25 cellular contexts compared by ENCODE assay signal in genomic region chr4:30153427-30153826, GRCh38.
"Had no signal": no experiment of that assay in that cellular context is flagged by ENCODE, and none has a peak within 500 bp of the region (broad histone marks: within the 10 kb centered on the region; RNA-seq: fewer than 3 reads in every experiment).

No MANE protein-coding gene starts in this region.

- H3K4me2 ChIP-seq: neural progenitor cell had no signal

- H3K36me3 ChIP-seq: heart right ventricle, left ventricle myocardium inferior, neural progenitor cell, ovary, prostate gland, tibial nerve, vagina had no signal

- DNase-seq: heart right ventricle; hippocampal formation; immature natural killer cell; left ventricle myocardium inferior; mesendoderm; naive B cell; natural killer cell; nephron progenitor cell; ovary; retina; right cardiac atrium; stimulated activated CD4-positive, alpha-beta T cell treated with anti-CD3 and anti-CD28 coated beads, Interleukin-4, amount 100 ng/mL, for 24 hours; stimulated activated naive CD4-positive, alpha-beta T cell treated with Interleukin-2 at 50 U/mL for 16 hours; stimulated activated naive CD8-positive, alpha-beta T cell treated with anti-CD3 and anti-CD28 coated beads, Interleukin-15, amount 100 ng/mL, for 72 hours; substantia nigra had no signal

- H3K27ac Mint-ChIP-seq: immature natural killer cell; mesothelial cell of epicardium; naive B cell; natural killer cell; nephron progenitor cell; neural progenitor cell; stimulated activated memory B cell treated with anti-CD40 and anti-IgM and Interleukin-4, amounts not matched to agents 10 μg/mL and 1 μg/mL and 100 μg/mL, for 72 hours; type B pancreatic cell had no signal

- H3K4me1 Mint-ChIP-seq: immature natural killer cell; mesothelial cell of epicardium; naive B cell; natural killer cell; nephron progenitor cell; stimulated activated memory B cell treated with anti-CD40 and anti-IgM and Interleukin-4, amounts not matched to agents 10 μg/mL and 1 μg/mL and 100 μg/mL, for 72 hours; stimulated activated naive CD8-positive, alpha-beta T cell treated with anti-CD3 and anti-CD28 coated beads, Interleukin-15, amount 100 ng/mL, for 72 hours had no signal

- H2AFZ ChIP-seq: neural progenitor cell had no signal

- H3K27me3 ChIP-seq: heart right ventricle, neural progenitor cell, ovary, tibial nerve, vagina had no signal

- H3K4me3 ChIP-seq: heart right ventricle, left ventricle myocardium inferior, lung, neural progenitor cell, ovary, prostate gland, skin epidermis, tibial nerve, vagina had no signal

- H3K4me1 ChIP-seq: heart right ventricle, left ventricle myocardium inferior, prostate gland, tibial nerve, vagina had no signal

- ATAC-seq: heart right ventricle; natural killer cell; right cardiac atrium; sciatic nerve; stimulated activated memory B cell treated with anti-CD40 and anti-IgM and Interleukin-4, amounts not matched to agents 10 μg/mL and 1 μg/mL and 100 μg/mL, for 72 hours; stimulated activated naive CD8-positive, alpha-beta T cell treated with anti-CD3 and anti-CD28 coated beads, Interleukin-15, amount 100 ng/mL, for 72 hours had no signal

- H3K4me3 Mint-ChIP-seq: immature natural killer cell; mesothelial cell of epicardium; natural killer cell; nephron progenitor cell; neural progenitor cell; stimulated activated memory B cell treated with anti-CD40 and anti-IgM and Interleukin-4, amounts not matched to agents 10 μg/mL and 1 μg/mL and 100 μg/mL, for 72 hours; stimulated activated naive CD8-positive, alpha-beta T cell treated with anti-CD3 and anti-CD28 coated beads, Interleukin-15, amount 100 ng/mL, for 72 hours; type B pancreatic cell had no signal

- H3K36me3 Mint-ChIP-seq: mesothelial cell of epicardium; naive B cell; neural progenitor cell; stimulated activated memory B cell treated with anti-CD40 and anti-IgM and Interleukin-4, amounts not matched to agents 10 μg/mL and 1 μg/mL and 100 μg/mL, for 72 hours; type B pancreatic cell had no signal

- H3K27ac ChIP-seq: heart right ventricle, left ventricle myocardium inferior, neural progenitor cell, ovary, prostate gland, skin epidermis, tibial nerve, vagina had no signal

- H3K27me3 Mint-ChIP-seq: naive B cell; stimulated activated memory B cell treated with anti-CD40 and anti-IgM and Interleukin-4, amounts not matched to agents 10 μg/mL and 1 μg/mL and 100 μg/mL, for 72 hours; stimulated activated naive CD8-positive, alpha-beta T cell treated with anti-CD3 and anti-CD28 coated beads, Interleukin-15, amount 100 ng/mL, for 72 hours; type B pancreatic cell had no signal

- H3K9me3 Mint-ChIP-seq: nephron progenitor cell, neural progenitor cell, type B pancreatic cell had no signal

- H3K9me3 ChIP-seq: ovary, prostate gland, tibial nerve, vagina had no signal
